8 cellular contexts compared by ENCODE assay signal in genomic region chr1:5991784-5992033, GRCh38. TPM values are rescaled to one million over a fixed set of nuclear protein-coding genes. Genes with fewer than 3 reads are reported as not detected.
DNase-seq lines count a peak whose midpoint lies in the region; ATAC-seq and TF ChIP-seq lines count a peak whose summit lies in the region.

No MANE protein-coding gene starts in this region.

- CTCF ChIA-PET in Calu3 (lab: Charles Lee): no interaction called here
- CTCF ChIA-PET in MCF 10A (lab: Yijun Ruan, JAX): no interaction called here

- POLR2A ChIA-PET in MCF 10A (lab: Yijun Ruan, JAX): no interaction called here

- intact Hi-C loops in Calu3 (cut with micrococcal nuclease; ENCODE audit: unreplicated experiment) (no loop called here), MCF 10A (cut with micrococcal nuclease) (loop anchor here (1.0 kb wide), 1 partner anchor 34 kb away; no protein-coding TSS in a partner anchor)

- under 1% methylated on average over 22 of the region's 22 CpGs for WGBS in liver
- WGBS in tibial nerve, 2 donors: 0% methylated on average over 9 of the region's 22 CpGs; no CpG with 5 or more reads in 1 of the 2 donors

- peak overlapping the region; percentile 56; the same call in 1 of the 2 replicates for H2AFZ ChIP-seq in KMS-11 (ENCODE audit: low read depth)

- no peak for TF ChIP-seq RAD21 in liver (IDR thresholded peaks at IDR 0.05)

- H3K9ac ChIP-seq in KMS-11 (peak overlapping the region; percentile 75; the same call in 1 of the 2 replicates), liver (ENCODE audit: low read depth in 1 of 2, low read length in 2 of 2) (no peak overlapping the region)

- no peak for TF ChIP-seq CTCF in Calu3 (IDR thresholded peaks at IDR 0.05; ENCODE audit: unreplicated experiment)
- no peak for TF ChIP-seq CTCF in KMS-11 (conservative IDR thresholded peaks at IDR 0.05; ENCODE audit: low read depth, low read length)
- TF ChIP-seq CTCF in MCF 10A (IDR thresholded peaks at IDR 0.05; ENCODE audit: unreplicated experiment): no peak
- no peak for TF ChIP-seq CTCF in liver (IDR thresholded peaks at IDR 0.05; ENCODE audit: low read depth, low read length, missing input control)
- TF ChIP-seq CTCF in tibial nerve (IDR thresholded peaks at IDR 0.05): no peak

- H3K4me3 Mint-ChIP-seq in Calu3 (ENCODE audit: low read depth, unreplicated experiment) (peak overlapping the region; percentile 74), MCF 10A (ENCODE audit: unreplicated experiment) (peak overlapping the region; percentile 76)

- no peak for TF ChIP-seq POLR2A in tibial nerve (IDR thresholded peaks at IDR 0.05)

- H3K9me3 ChIP-seq in liver (ENCODE audit: control insufficient read depth in 4 of 4, low read length in 3 of 4): no peaks in the 10 kb centered on the region
- no peaks in the 10 kb centered on the region for H3K9me3 ChIP-seq in tibial nerve

- H3K4me1 ChIP-seq in KMS-11 (ENCODE audit: low read depth, poor library complexity, severe bottlenecking) (peaks cover 23% of the 10 kb centered on the region), liver (ENCODE audit: control insufficient read depth in 4 of 4, insufficient read depth in 4 of 4, low read length in 3 of 4) (peaks cover 2 to 18% (median 7%) of the 10 kb centered on the region in 4 donors), tibial nerve (peaks cover 0 to 36% (median 20%) of the 10 kb centered on the region in 4 donors)

- peak overlapping the region; percentile 78; the same call in 1 of the 2 replicates for H3K27ac ChIP-seq in KMS-11
- H3K27ac ChIP-seq in liver (ENCODE audit: low read depth in 1 of 2, low read length in 2 of 2): peak overlapping the region; percentile 65 to 86
- H3K27ac ChIP-seq in tibial nerve: peak overlapping the region; percentile 72 to 97 (median 90)

- H4K20me1 ChIP-seq in KMS-11 (ENCODE audit: insufficient read depth): no peaks in the 10 kb centered on the region

- TF ChIP-seq EP300 in tibial nerve (IDR thresholded peaks at IDR 0.05): no peak

- H3K4me2 ChIP-seq in KMS-11: peak overlapping the region; percentile 93

- ATAC-seq in GM21515 (IDR thresholded peaks at IDR 0.05; ENCODE audit: unreplicated experiment): peak; percentile 17

- H3K36me3 ChIP-seq in KMS-11 (ENCODE audit: insufficient read depth) (no peaks in the 10 kb centered on the region), liver (ENCODE audit: control insufficient read depth in 4 of 4, insufficient read depth in 3 of 4, low read depth in 1 of 4, low read length in 3 of 4) (no peaks in the 10 kb centered on the region), tibial nerve (peaks cover 0 to 6% (median 0%) of the 10 kb centered on the region in 3 donors)

- DNase-seq in Calu3 (no peak), MCF 10A (ENCODE audit: unreplicated experiment) (no peak), tibial nerve (ENCODE audit: low spot score in 2 of 2) (no peak), DMS53 (lab: John Stamatoyannopoulos, UW) (no peak)
- DNase-seq in stimulated activated CD4-positive, alpha-beta T cell treated with anti-CD3 and anti-CD28 coated beads, Interleukin-2, amount 100 ng/mL, for 24 hours: no peak

- peak overlapping the region; percentile 94 for H3K4me3 ChIP-seq in KMS-11 (IDR thresholded peaks at IDR 0.05; ENCODE audit: insufficient read depth, low read depth, low read length)
- H3K4me3 ChIP-seq in liver (ENCODE audit: low read depth in 1 of 3, low read length in 3 of 3): peak overlapping the region in 2 of 3 donors; percentile 72 to 82
- peak overlapping the region; percentile 58 to 100 (median 81) for H3K4me3 ChIP-seq in tibial nerve

- H3K27me3 Mint-ChIP-seq in Calu3 (ENCODE audit: unreplicated experiment) (no peaks in the 10 kb centered on the region), MCF 10A (ENCODE audit: insufficient read depth, unreplicated experiment) (no peaks in the 10 kb centered on the region)

- no peaks in the 10 kb centered on the region for H3K9me3 Mint-ChIP-seq in Calu3 (ENCODE audit: low read depth, unreplicated experiment)
- no peaks in the 10 kb centered on the region for H3K9me3 Mint-ChIP-seq in MCF 10A (ENCODE audit: unreplicated experiment)

- no TSS peak for BruUV-seq in Calu3 (replicated peaks; lab: Mats Ljungman, UMichigan)
- no TSS peak for BruUV-seq in MCF 10A (replicated peaks; lab: Mats Ljungman, UMichigan)

- no peaks in the 10 kb centered on the region for H3K27me3 ChIP-seq in KMS-11 (ENCODE audit: insufficient read depth, low read depth)
- no peaks in the 10 kb centered on the region for H3K27me3 ChIP-seq in liver (ENCODE audit: control insufficient read depth in 4 of 4, insufficient read depth in 4 of 4, low read length in 3 of 4)
- no peaks in the 10 kb centered on the region for H3K27me3 ChIP-seq in tibial nerve

- H3K36me3 Mint-ChIP-seq in Calu3 (ENCODE audit: insufficient read depth, unreplicated experiment): peaks cover 27% of the 10 kb centered on the region
- H3K36me3 Mint-ChIP-seq in MCF 10A (ENCODE audit: insufficient read depth, unreplicated experiment): peaks cover 14% of the 10 kb centered on the region

- H3K27ac Mint-ChIP-seq in Calu3 (ENCODE audit: unreplicated experiment) (no peak overlapping the region), MCF 10A (ENCODE audit: low read depth, unreplicated experiment) (peak overlapping the region; percentile 86)

- peaks cover 44% of the 10 kb centered on the region for H3K79me2 ChIP-seq in KMS-11 (ENCODE audit: insufficient read depth, low read depth)

- no peaks in the 10 kb centered on the region for H3K4me1 Mint-ChIP-seq in Calu3 (ENCODE audit: low read depth, unreplicated experiment)
- peaks cover 6% of the 10 kb centered on the region for H3K4me1 Mint-ChIP-seq in MCF 10A (ENCODE audit: insufficient read depth, unreplicated experiment)

TF ChIP-seq in liver, 16 proteins besides CTCF, POLR2A, EP300 and RAD21:
- TF ChIP-seq HNF4A (conservative IDR thresholded peaks at IDR 0.05) (no peak), TAF1 (conservative IDR thresholded peaks at IDR 0.05) (no peak), REST (IDR thresholded peaks at IDR 0.05) (no peak), FOXA2 (IDR thresholded peaks at IDR 0.05) (no peak), GABPA (IDR thresholded peaks at IDR 0.05 in 1 of 2, conservative IDR thresholded peaks at IDR 0.05 in 1 of 2) (no peak), RXRA (IDR thresholded peaks at IDR 0.05) (no peak)

RNA-seq across cellular contexts. Expression of gene NPHP4, which starts 0.5 kb away (rescaled TPM):
- total RNA-seq in Calu3 (2022): 11.1 and 11.5 TPM in 2 replicates
- total RNA-seq in MCF 10A (2022): 14.4 and 15.0 TPM in 2 replicates
- 1 to 10 TPM; 4.7 to 5.6 TPM for total RNA-seq in liver
- 1 to 10 TPM; 1.7 to 2.4 TPM for polyA plus RNA-seq in liver
- total RNA-seq in tibial nerve: 10 to 100 TPM; 14.7 to 34.5 (median 28.0) TPM

RNA-seq across cellular contexts. Expression of gene KCNAB2, which starts 54.0 kb away (rescaled TPM):
- total RNA-seq in Calu3 (2022) (3.6 and 4.7 TPM in 2 replicates), MCF 10A (2022) (11.8 and 13.3 TPM in 2 replicates), liver (1 to 10 TPM; 5.1 to 5.9 TPM), tibial nerve (10 to 100 TPM in 2 of 4 donors, 1 to 10 TPM in 2; 7.0 to 21.4 (median 13.8) TPM)
- polyA plus RNA-seq in liver: 1 to 10 TPM; 1.8 to 3.9 TPM
